ENCODE assay signal across 2 cellular contexts in genomic region chr14:35927727-35928126, GRCh38.
TF ChIP-seq lines count a peak whose summit lies in the region.

No MANE protein-coding gene starts in this region.

TF ChIP-seq in A549, 52 proteins besides CTCF, POLR2A, EP300 and RAD21 (continued from another document):
- TF ChIP-seq PBX3 (IDR thresholded peaks at IDR 0.05), result no peak
- no peak for TF ChIP-seq ZNF302 (CRISPR knock-in tag; IDR thresholded peaks at IDR 0.05)

TF ChIP-seq in GM23338, 12 proteins besides CTCF, POLR2A, EP300 and RAD21 (continued from another document):
- no peak for TF ChIP-seq ZNF462 (CRISPR knock-in tag; IDR thresholded peaks at IDR 0.05)
- TF ChIP-seq NANOG (IDR thresholded peaks at IDR 0.05; ENCODE audit: borderline replicate concordance), result no peak
- TF ChIP-seq POLR2AphosphoS5 (IDR thresholded peaks at IDR 0.05; ENCODE audit: low read depth), result no peak
- TF ChIP-seq STAT1 (IDR thresholded peaks at IDR 0.05; ENCODE audit: unreplicated experiment), result no peak
- no peak for TF ChIP-seq EZH2phosphoT487 (IDR thresholded peaks at IDR 0.05; ENCODE audit: unreplicated experiment)
- TF ChIP-seq REST (IDR thresholded peaks at IDR 0.05; ENCODE audit: unreplicated experiment), result no peak
- TF ChIP-seq CREB1 (CRISPR knock-in tag; IDR thresholded peaks at IDR 0.05; ENCODE audit: low read depth), result no peak
- no peak for TF ChIP-seq JUNB (IDR thresholded peaks at IDR 0.05; ENCODE audit: unreplicated experiment)
- no peak for TF ChIP-seq ZNF114 (CRISPR knock-in tag; IDR thresholded peaks at IDR 0.05)
- no peak for TF ChIP-seq ETS1 (IDR thresholded peaks at IDR 0.05)
- no peak for TF ChIP-seq EZH2 (IDR thresholded peaks at IDR 0.05; ENCODE audit: low read depth, unreplicated experiment)
